1 cellular context compared by ENCODE assay signal in genomic region chr7:99992330-99993037, GRCh38.
TF ChIP-seq lines count a peak whose summit lies in the region.

No MANE protein-coding gene starts in this region.

TF ChIP-seq in SK-N-SH treated with all-trans-retinoic acid at 6 μM for 48 hours, 23 proteins besides CTCF, POLR2A, EP300 and RAD21 (continued from another document):
- no peak for TF ChIP-seq CSRNP3 (CRISPR knock-in tag; IDR thresholded peaks at IDR 0.05)
- no peak for TF ChIP-seq ZNF8 (CRISPR knock-in tag; IDR thresholded peaks at IDR 0.05)
- no peak for TF ChIP-seq TOX (CRISPR knock-in tag; IDR thresholded peaks at IDR 0.05; ENCODE audit: borderline replicate concordance)
